Comparison of ENCODE assay signal across 13 cellular contexts in genomic region chr1:94590203-94591137, GRCh38. TPM values are rescaled to one million over a fixed set of nuclear protein-coding genes. Genes with fewer than 3 reads are reported as not detected.
DNase-seq lines count a peak whose midpoint lies in the region; ATAC-seq and TF ChIP-seq lines count a peak whose summit lies in the region.
"Had no signal": no experiment of that assay in that cellular context is flagged by ENCODE, and none has a peak within 500 bp of the region (broad histone marks: within the 10 kb centered on the region; RNA-seq: fewer than 3 reads in every experiment).

No MANE protein-coding gene starts in this region.

- no peak overlapping the region for H3K4me2 ChIP-seq in DND-41 (ENCODE audit: insufficient read depth, low read length)
- no peak overlapping the region for H3K4me2 ChIP-seq in trophoblast cell (ENCODE audit: low read length)

- no peak for ATAC-seq in DND-41 (ENCODE audit: insufficient read depth, low read depth)
- peak; percentile 45 for ATAC-seq in body of pancreas
- ATAC-seq in right cardiac atrium: peak; percentile 68 to 69
- no peak for ATAC-seq in GM18873 (IDR thresholded peaks at IDR 0.05; ENCODE audit: low FRiP score, unreplicated experiment)
- no peak for ATAC-seq in HG03439 (IDR thresholded peaks at IDR 0.05; ENCODE audit: unreplicated experiment)

- peak overlapping the region; percentile 70 for H4K91ac ChIP-seq in trophoblast cell (ENCODE audit: low read depth, low read length)

- H3K27me3 ChIP-seq in DND-41 (ENCODE audit: insufficient read depth, low read length, poor library complexity): no peaks in the 10 kb centered on the region
- no peaks in the 10 kb centered on the region for H3K27me3 ChIP-seq in body of pancreas
- no peaks in the 10 kb centered on the region for H3K27me3 ChIP-seq in right cardiac atrium (ENCODE audit: control insufficient read depth, insufficient read depth)
- no peaks in the 10 kb centered on the region for H3K27me3 ChIP-seq in trophoblast cell (ENCODE audit: insufficient read depth, low read length)

- intact Hi-C loops in body of pancreas (cut with DNase I): no loop called here
- intact Hi-C loops in right cardiac atrium (cut with DNase I): loop anchor here in 1 of 4 donors (10.0 kb wide), 1 partner anchor 56 kb away; no protein-coding TSS in a partner anchor

- H3K79me2 ChIP-seq in DND-41 (ENCODE audit: insufficient read depth, low read length): no peaks in the 10 kb centered on the region
- no peaks in the 10 kb centered on the region for H3K79me2 ChIP-seq in trophoblast cell (ENCODE audit: control insufficient read depth, insufficient read depth, low read length, poor library complexity)

- TF ChIP-seq CTCF in DND-41 (IDR thresholded peaks at IDR 0.05; ENCODE audit: borderline replicate concordance, extremely low read depth, low read length, poor library complexity, severe bottlenecking) (no peak), body of pancreas (IDR thresholded peaks at IDR 0.05) (no peak)

- H2BK5ac ChIP-seq in trophoblast cell (ENCODE audit: low read depth, low read length, poor library complexity): no peak overlapping the region

- no peak overlapping the region for H4K12ac ChIP-seq in trophoblast cell (ENCODE audit: low read depth, low read length)

- peak overlapping the region; percentile 35 for H4K8ac ChIP-seq in trophoblast cell (ENCODE audit: low read depth, low read length)

- H2BK12ac ChIP-seq in trophoblast cell (ENCODE audit: low read length): peak overlapping the region; percentile 70

- H3K18ac ChIP-seq in trophoblast cell (ENCODE audit: low read length): no peak overlapping the region

- peaks cover 10% of the 10 kb centered on the region for H3K79me1 ChIP-seq in trophoblast cell (ENCODE audit: low read length)

- H3K9ac ChIP-seq in DND-41 (ENCODE audit: low read depth, low read length): no peak overlapping the region
- H3K9ac ChIP-seq in trophoblast cell (ENCODE audit: low read length): no peak overlapping the region

- H3K4me1 ChIP-seq in DND-41 (ENCODE audit: insufficient read depth, low read length) (peaks cover 10% of the 10 kb centered on the region), body of pancreas (peaks cover 9% of the 10 kb centered on the region), right cardiac atrium (ENCODE audit: control insufficient read depth, insufficient read depth, low read length) (peaks cover 3% of the 10 kb centered on the region), trophoblast cell (ENCODE audit: control insufficient read depth in 1 of 2, insufficient read depth in 2 of 2, low read length in 2 of 2) (peaks cover 15 to 18% of the 10 kb centered on the region in 2 experiments)

- no peaks in the 10 kb centered on the region for H4K20me1 ChIP-seq in DND-41 (ENCODE audit: insufficient read depth, low read length)

- H3K9me3 ChIP-seq in DND-41 (ENCODE audit: insufficient read depth, low read length, severe bottlenecking) (no peaks in the 10 kb centered on the region), body of pancreas (no peaks in the 10 kb centered on the region), right cardiac atrium (ENCODE audit: control insufficient read depth, low read length) (no peaks in the 10 kb centered on the region), trophoblast cell (ENCODE audit: insufficient read depth, low read depth, low read length) (no peaks in the 10 kb centered on the region)

- H2AK5ac ChIP-seq in trophoblast cell (ENCODE audit: low read length): peak overlapping the region; percentile 54

- no peak overlapping the region for H3K23ac ChIP-seq in trophoblast cell (ENCODE audit: low read length)

- DNase-seq in DND-41: no peak
- DNase-seq in body of pancreas: peak in 3 of 4 donors; percentile 37 to 63 (median 38)
- peak in 2 of 3 donors; percentile 27 to 75 for DNase-seq in right cardiac atrium
- DNase-seq in trophoblast cell: no peak
- DNase-seq in DMS79 treated with DMSO at 0.1 percent for 48 hours (lab: John Stamatoyannopoulos, UW): no peak
- no peak for DNase-seq in NCI-H2107 treated with DMSO at 0.1 percent for 48 hours (lab: John Stamatoyannopoulos, UW; ENCODE audit: unreplicated experiment)
- DNase-seq: ACHN; activated CD8-positive, alpha-beta memory T cell treated with anti-CD3 and anti-CD28 coated beads, Interleukin-2, amount 50 U/mL, for 48 hours; activated naive CD8-positive, alpha-beta T cell treated with anti-CD3 and anti-CD28 coated beads, Interleukin-2, amount 10 ng/mL, durations not matched to agents 7 days and 5 days; NCI-H1092 treated with DMSO at 0.1 percent for 48 hours; NCI-H82 had no signal

- no peak overlapping the region for H3K14ac ChIP-seq in trophoblast cell (ENCODE audit: low read length)

- WGBS in body of pancreas, 2 donors: 63 to 64% methylated on average over 7 of the region's 7 CpGs
- WGBS in right cardiac atrium: 51% methylated on average over 7 of the region's 7 CpGs
- WGBS in trophoblast cell (ENCODE audit: extremely low coverage, insufficient coverage, insufficient read length): no CpG with 5 or more reads among the region's 7 CpGs

- H3K4me3 ChIP-seq in DND-41 (ENCODE audit: low read depth in 1 of 2, low read length in 2 of 2): no peak overlapping the region
- no peak overlapping the region for H3K4me3 ChIP-seq in body of pancreas
- no peak overlapping the region for H3K4me3 ChIP-seq in right cardiac atrium (ENCODE audit: low read length)
- no peak overlapping the region for H3K4me3 ChIP-seq in trophoblast cell (ENCODE audit: low read depth, low read length)

- H2AFZ ChIP-seq in DND-41 (ENCODE audit: low read depth, low read length) (peak overlapping the region; percentile 29; the same call in 1 of the 2 replicates), trophoblast cell (ENCODE audit: insufficient read depth, low read length, poor library complexity) (no peak overlapping the region)

- H2BK120ac ChIP-seq in trophoblast cell (ENCODE audit: insufficient read depth, low read length, poor library complexity): peak overlapping the region; percentile 50

- H3K27ac ChIP-seq in DND-41 (ENCODE audit: low read length): no peak overlapping the region
- peak overlapping the region in 1 of 4 donors; percentile 1 for H3K27ac ChIP-seq in body of pancreas
- no peak overlapping the region for H3K27ac ChIP-seq in right cardiac atrium (ENCODE audit: low read length)
- peak overlapping the region; percentile 28 for H3K27ac ChIP-seq in trophoblast cell (ENCODE audit: low read depth, low read length)

- H3K36me3 ChIP-seq in DND-41 (ENCODE audit: insufficient read depth, low read length) (no peaks in the 10 kb centered on the region), body of pancreas (replicated peaks in 1 of 2; ENCODE audit: insufficient read depth in 1 of 2, low read depth in 2 of 2) (no peaks in the 10 kb centered on the region), trophoblast cell (ENCODE audit: control insufficient read depth in 1 of 2, insufficient read depth in 2 of 2, low read length in 2 of 2) (no peaks in the 10 kb centered on the region)

- TF ChIP-seq POLR2A in body of pancreas (IDR thresholded peaks at IDR 0.05): no peak

- H3K4ac ChIP-seq in trophoblast cell (ENCODE audit: low read depth, low read length): no peak overlapping the region

RNA-seq across cellular contexts. Expression of gene F3, which starts 48.9 kb away (rescaled TPM):
- 10 to 100 TPM; 37.9 to 85.4 TPM for total RNA-seq in body of pancreas
- 10 to 100 TPM; 18.8 to 26.4 (median 20.0) TPM for total RNA-seq in right cardiac atrium
- 16.7 TPM for polyA plus RNA-seq in right cardiac atrium
- 43.0 and 43.9 TPM in 2 replicates for polyA plus RNA-seq in trophoblast cell (2013)

Comparison
In these comparisons a context has a peak if more than half of its experiments do, and no peak if none do; other contexts are left out.
1. ATAC-seq: peak in body of pancreas (single experiment) and right cardiac atrium (2 of 2); none in DND-41 (single experiment), GM18873 (single experiment) and HG03439 (single experiment).
2. DNase-seq: peak in body of pancreas (3 of 4) and right cardiac atrium (2 of 3); none in DND-41 (single experiment), trophoblast cell (0 of 2), DMS79 treated with DMSO at 0.1 percent for 48 hours (single experiment) and NCI-H2107 treated with DMSO at 0.1 percent for 48 hours (single experiment).